ENCODE assay signal across 20 cellular contexts in genomic region chr1:80403472-80403893, GRCh38.
"Had no signal": no experiment of that assay in that cellular context is flagged by ENCODE, and none has a peak within 500 bp of the region (broad histone marks: within the 10 kb centered on the region; RNA-seq: fewer than 3 reads in every experiment).

No MANE protein-coding gene starts in this region.

- H3K4me1 Mint-ChIP-seq: endodermal cell, immature natural killer cell, naive B cell had no signal

- ATAC-seq: esophagus mucosa, heart right ventricle, left ventricle myocardium superior, pancreas, right cardiac atrium had no signal

- H3K27me3 Mint-ChIP-seq: naive B cell, progenitor cell of endocrine pancreas had no signal

- H3K4me3 ChIP-seq: coronary artery, heart right ventricle, lung, pancreas, smooth muscle cell had no signal

- H3K4me3 Mint-ChIP-seq: endodermal cell, immature natural killer cell, naive B cell, nephron had no signal

- H3K36me3 Mint-ChIP-seq: naive B cell had no signal

- H3K27ac Mint-ChIP-seq: endodermal cell, immature natural killer cell, naive B cell, progenitor cell of endocrine pancreas had no signal

- DNase-seq: effector CD4-positive, alpha-beta T cell; endodermal cell; heart right ventricle; immature natural killer cell; left ventricle myocardium superior; mesenchymal stem cell; midbrain; naive B cell; occipital lobe; pancreas; stimulated activated CD4-positive, alpha-beta T cell treated with anti-CD3 and anti-CD28 coated beads, Interleukin-2, amount 100 ng/mL, for 48 hours; stimulated activated naive CD4-positive, alpha-beta T cell treated with Interleukin-2 at 50 U/mL for 16 hours; trophoblast cell had no signal
